In the genomic region with DNA sequence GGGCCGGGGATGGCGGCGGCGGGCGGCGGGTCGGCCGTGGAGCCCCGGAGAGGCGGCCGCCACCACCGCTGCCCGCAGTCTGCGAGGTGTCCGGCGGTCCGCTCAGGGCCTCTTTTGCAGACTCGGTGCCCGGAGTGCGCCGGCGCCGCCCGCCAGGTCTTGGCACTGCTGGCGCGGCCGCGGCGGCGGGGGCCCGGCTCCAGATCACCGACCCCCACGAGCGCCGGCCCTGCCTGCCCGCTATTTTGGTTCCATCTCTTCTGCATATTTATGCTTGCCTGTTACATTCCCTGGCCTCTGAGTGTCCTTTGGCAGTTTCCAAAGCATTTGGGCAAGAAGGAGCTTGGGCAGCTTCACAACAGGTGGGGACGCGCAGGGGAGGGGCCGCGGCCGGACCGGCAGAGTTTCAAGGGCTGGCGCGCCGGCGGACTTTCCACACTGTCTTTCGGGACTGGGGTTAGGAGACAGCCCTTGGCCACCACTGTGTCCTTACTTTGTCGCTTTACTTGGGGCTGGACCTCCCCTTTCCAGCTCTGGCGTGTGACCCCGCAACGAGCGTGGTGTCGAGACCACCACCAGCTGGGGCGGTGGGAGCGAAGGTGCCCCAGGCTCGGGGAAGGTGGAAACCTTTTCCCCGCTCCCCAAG, we compare ENCODE assay signal across 8 cellular contexts. TPM values are rescaled to one million over a fixed set of nuclear protein-coding genes. Genes with fewer than 3 reads are reported as not detected.
A peak's percentile ranks its signal among the peaks of the same experiment; 100 is the strongest.
DNase-seq lines count a peak whose midpoint lies in the region; ATAC-seq and TF ChIP-seq lines count a peak whose summit lies in the region.

No MANE protein-coding gene starts in this region.

- in situ Hi-C loops in ACHN (cut with HindIII; ENCODE audit: low pct_ligation_motif_present, low pct_unique_long_range_greater_than_20kb, low sequenced_read_pairs), result no loop called here

- TF ChIP-seq CTCF in osteocyte (IDR thresholded peaks at IDR 0.05), result no peak

- H3K27ac Mint-ChIP-seq in osteocyte (ENCODE audit: unreplicated experiment), result peak overlapping the region; percentile 98

- peaks cover 32% of the 10 kb centered on the region for H3K4me1 Mint-ChIP-seq in osteocyte (ENCODE audit: unreplicated experiment)

- H3K4me3 Mint-ChIP-seq in osteocyte (ENCODE audit: unreplicated experiment), result peak overlapping the region; percentile 91

- ATAC-seq in GM18868 (IDR thresholded peaks at IDR 0.05; ENCODE audit: unreplicated experiment) (peak; percentile 38), HG03103 (IDR thresholded peaks at IDR 0.05; ENCODE audit: low read depth, unreplicated experiment) (peak; percentile 30)

- intact Hi-C loops in head of caudate nucleus (cut with DNase I), result no loop called here

- no peaks in the 10 kb centered on the region for H3K27me3 Mint-ChIP-seq in osteocyte (ENCODE audit: unreplicated experiment)

- H3K36me3 Mint-ChIP-seq in osteocyte (ENCODE audit: unreplicated experiment), result no peaks in the 10 kb centered on the region

- peak; percentile 37 for DNase-seq in ACHN
- peak; percentile 38 for DNase-seq in RPMI7951 (ENCODE audit: low read depth)
- peak; percentile 41 for DNase-seq in activated naive CD4-positive, alpha-beta T cell treated with anti-CD3 and anti-CD28 coated beads, Interleukin-2, amount 50 U/mL, for 16 hours
- peak in 39 of 42 donors; percentile 29 to 80 (median 59) for DNase-seq in head of caudate nucleus
- no peak for DNase-seq in osteocyte (ENCODE audit: extremely low spot score, unreplicated experiment)
- no peak for DNase-seq in NCI-H226

- no peaks in the 10 kb centered on the region for H3K9me3 Mint-ChIP-seq in osteocyte (ENCODE audit: unreplicated experiment)

RNA-seq across cellular contexts. Expression of gene TAPT1, which starts 0.7 kb away (rescaled TPM):
- 12.3 and 16.8 TPM in 2 replicates for total RNA-seq in RPMI7951 (2014; rRNA removed; shearing (Covaris generic))
- 31.7 and 32.3 TPM in 2 replicates for total RNA-seq in osteocyte

Comparison
In these comparisons a context has a peak if more than half of its experiments do, and no peak if none do; other contexts are left out.
1. DNase-seq: peak in ACHN (single experiment), RPMI7951 (single experiment), activated naive CD4-positive, alpha-beta T cell treated with anti-CD3 and anti-CD28 coated beads, Interleukin-2, amount 50 U/mL, for 16 hours (single experiment) and head of caudate nucleus (39 of 42); none in osteocyte (single experiment) and NCI-H226 (single experiment).